35 cellular contexts compared by ENCODE assay signal in the genomic region with DNA sequence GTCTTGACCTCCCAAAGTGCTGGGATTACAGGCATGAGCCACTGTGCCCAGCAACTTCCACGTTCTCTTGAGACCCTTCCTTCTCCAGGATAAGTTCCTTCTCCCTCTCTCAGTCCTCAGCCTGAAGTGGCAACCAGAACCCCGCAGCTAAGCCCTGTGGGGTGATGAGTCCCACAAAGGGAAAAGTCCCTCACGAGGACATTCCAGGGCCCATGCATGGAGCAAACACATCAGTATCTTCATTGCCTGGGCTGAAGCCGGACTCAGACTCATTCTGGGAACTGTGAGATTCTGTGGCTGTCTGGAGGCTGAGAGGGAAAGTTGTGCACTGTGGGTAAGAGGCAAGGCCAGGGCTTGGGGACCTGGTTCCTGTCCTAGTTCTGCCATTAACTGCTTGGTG.
"Had no signal": no experiment of that assay in that cellular context is flagged by ENCODE, and none has a peak within 500 bp of the region (broad histone marks: within the 10 kb centered on the region; RNA-seq: fewer than 3 reads in every experiment).

No MANE protein-coding gene starts in this region.

- H3K27ac Mint-ChIP-seq: activated CD4-positive, alpha-beta memory T cell treated with anti-CD3 and anti-CD28 coated beads, Interleukin-2, amount 10 ng/mL, durations not matched to agents 7 days and 5 days; activated CD4-positive, alpha-beta T cell treated with anti-CD3 and anti-CD28 coated beads for 36 hours; activated CD4-positive, alpha-beta T cell treated with anti-CD3 and anti-CD28 coated beads, Interleukin-2, amount 10 ng/mL, durations not matched to agents 7 days and 5 days; activated CD8-positive, alpha-beta memory T cell treated with anti-CD3 and anti-CD28 coated beads, Interleukin-2, amount 10 ng/mL, durations not matched to agents 7 days and 5 days; activated CD8-positive, alpha-beta T cell treated with anti-CD3 and anti-CD28 coated beads, Interleukin-2, amount 10 ng/mL, durations not matched to agents 7 days and 5 days; activated naive CD4-positive, alpha-beta T cell treated with anti-CD3 and anti-CD28 coated beads, Interleukin-2, amount 10 ng/mL, durations not matched to agents 7 days and 5 days; activated naive CD4-positive, alpha-beta T cell treated with anti-CD3 and anti-CD28 coated beads, Interleukin-2, amount 50 U/mL, for 24 hours; activated naive CD8-positive, alpha-beta T cell; activated naive CD8-positive, alpha-beta T cell treated with anti-CD3 and anti-CD28 coated beads, Interleukin-2, amount 10 ng/mL, durations not matched to agents 7 days and 5 days; activated naive CD8-positive, alpha-beta T cell treated with anti-CD3 and anti-CD28 coated beads, Interleukin-2, amount 50 U/mL, for 24 hours; activated T-cell treated with anti-CD3 and anti-CD28 coated beads, Interleukin-2, amount 50 U/mL, for 24 hours; T-helper 1 cell treated with Interleukin-12 subunit alpha and Interleukin-12 subunit beta and Interleukin-4 antibody, amounts not matched to agents 30 μg/mL and 1 μg/mL, for 36 hours; T-helper 2 cell treated with Interferon-gamma antibody and Interleukin-4, amounts not matched to agents 5 μg/mL and 100 μg/mL, for 36 hours; WTC11 had no signal

- H3K27me3 ChIP-seq: ascending aorta had no signal

- H3K4me1 Mint-ChIP-seq: activated CD4-positive, alpha-beta memory T cell treated with anti-CD3 and anti-CD28 coated beads, Interleukin-2, amount 10 ng/mL, durations not matched to agents 7 days and 5 days; activated CD4-positive, alpha-beta T cell treated with anti-CD3 and anti-CD28 coated beads for 36 hours; activated CD4-positive, alpha-beta T cell treated with anti-CD3 and anti-CD28 coated beads, Interleukin-2, amount 10 ng/mL, durations not matched to agents 7 days and 5 days; activated CD8-positive, alpha-beta memory T cell treated with anti-CD3 and anti-CD28 coated beads, Interleukin-2, amount 10 ng/mL, durations not matched to agents 7 days and 5 days; activated naive CD4-positive, alpha-beta T cell treated with anti-CD3 and anti-CD28 coated beads, Interleukin-2, amount 10 ng/mL, durations not matched to agents 7 days and 5 days; activated naive CD4-positive, alpha-beta T cell treated with anti-CD3 and anti-CD28 coated beads, Interleukin-2, amount 50 U/mL, for 24 hours; activated naive CD8-positive, alpha-beta T cell treated with anti-CD3 and anti-CD28 coated beads, Interleukin-2, amount 10 ng/mL, durations not matched to agents 7 days and 5 days; activated naive CD8-positive, alpha-beta T cell treated with anti-CD3 and anti-CD28 coated beads, Interleukin-2, amount 50 U/mL, for 24 hours had no signal

- H3K9me3 ChIP-seq: ascending aorta had no signal

- H3K36me3 ChIP-seq: ascending aorta, cardiac muscle cell, WERI-Rb-1 had no signal

- H3K27me3 Mint-ChIP-seq: activated CD4-positive, alpha-beta memory T cell treated with anti-CD3 and anti-CD28 coated beads, Interleukin-2, amount 10 ng/mL, durations not matched to agents 7 days and 5 days; activated CD4-positive, alpha-beta T cell treated with anti-CD3 and anti-CD28 coated beads, Interleukin-2, amount 10 ng/mL, durations not matched to agents 7 days and 5 days; activated CD8-positive, alpha-beta memory T cell treated with anti-CD3 and anti-CD28 coated beads, Interleukin-2, amount 10 ng/mL, durations not matched to agents 7 days and 5 days; activated naive CD8-positive, alpha-beta T cell treated with anti-CD3 and anti-CD28 coated beads, Interleukin-2, amount 10 ng/mL, durations not matched to agents 7 days and 5 days had no signal

- H3K4me3 ChIP-seq: ascending aorta, cardiac muscle cell had no signal

- H3K27ac ChIP-seq: ascending aorta, cardiac muscle cell, WERI-Rb-1 had no signal

- H3K4me3 Mint-ChIP-seq: activated CD4-positive, alpha-beta memory T cell treated with anti-CD3 and anti-CD28 coated beads, Interleukin-2, amount 10 ng/mL, durations not matched to agents 7 days and 5 days; activated CD4-positive, alpha-beta T cell treated with anti-CD3 and anti-CD28 coated beads for 36 hours; activated CD4-positive, alpha-beta T cell treated with anti-CD3 and anti-CD28 coated beads, Interleukin-2, amount 10 ng/mL, durations not matched to agents 7 days and 5 days; activated CD8-positive, alpha-beta memory T cell treated with anti-CD3 and anti-CD28 coated beads, Interleukin-2, amount 10 ng/mL, durations not matched to agents 7 days and 5 days; activated CD8-positive, alpha-beta T cell treated with anti-CD3 and anti-CD28 coated beads, Interleukin-2, amount 10 ng/mL, durations not matched to agents 7 days and 5 days; activated naive CD4-positive, alpha-beta T cell treated with anti-CD3 and anti-CD28 coated beads, Interleukin-2, amount 10 ng/mL, durations not matched to agents 7 days and 5 days; activated naive CD4-positive, alpha-beta T cell treated with anti-CD3 and anti-CD28 coated beads, Interleukin-2, amount 50 U/mL, for 24 hours; activated naive CD8-positive, alpha-beta T cell; activated naive CD8-positive, alpha-beta T cell treated with anti-CD3 and anti-CD28 coated beads, Interleukin-2, amount 10 ng/mL, durations not matched to agents 7 days and 5 days; activated naive CD8-positive, alpha-beta T cell treated with anti-CD3 and anti-CD28 coated beads, Interleukin-2, amount 50 U/mL, for 24 hours; activated T-cell treated with anti-CD3 and anti-CD28 coated beads, Interleukin-2, amount 50 U/mL, for 24 hours; brain; T-helper 1 cell treated with Interleukin-12 subunit alpha and Interleukin-12 subunit beta and Interleukin-4 antibody, amounts not matched to agents 30 μg/mL and 1 μg/mL, for 36 hours; T-helper 2 cell treated with Interferon-gamma antibody and Interleukin-4, amounts not matched to agents 5 μg/mL and 100 μg/mL, for 36 hours; WTC11 had no signal

- ATAC-seq: activated CD4-positive, alpha-beta T cell treated with anti-CD3 and anti-CD28 coated beads for 36 hours; activated CD4-positive, CD25-positive, alpha-beta regulatory T cell treated with anti-CD3 and anti-CD28 coated beads, Interleukin-2, amount 50 U/mL, for 24 hours; activated CD8-positive, alpha-beta memory T cell treated with anti-CD3 and anti-CD28 coated beads, Interleukin-2, amount 10 ng/mL, durations not matched to agents 7 days and 5 days; activated CD8-positive, alpha-beta T cell treated with anti-CD3 and anti-CD28 coated beads, Interleukin-2, amount 10 ng/mL, durations not matched to agents 7 days and 5 days; activated naive CD8-positive, alpha-beta T cell treated with anti-CD3 and anti-CD28 coated beads, Interleukin-2, amount 50 U/mL, for 24 hours; WTC11 had no signal

- H3K4me1 ChIP-seq: ascending aorta had no signal

- DNase-seq: activated CD4-positive, alpha-beta memory T cell treated with anti-CD3 and anti-CD28 coated beads, Interleukin-2, amount 10 ng/mL, durations not matched to agents 7 days and 5 days; activated CD4-positive, alpha-beta T cell treated with anti-CD3 and anti-CD28 coated beads for 1 hour; activated CD4-positive, alpha-beta T cell treated with anti-CD3 and anti-CD28 coated beads for 36 hours; activated CD4-positive, alpha-beta T cell treated with anti-CD3 and anti-CD28 coated beads for 48 hours; activated CD4-positive, alpha-beta T cell treated with anti-CD3 and anti-CD28 coated beads, Interleukin-2, amount 10 ng/mL, durations not matched to agents 7 days and 5 days; activated CD4-positive, alpha-beta T cell treated with anti-CD3 and anti-CD28 coated beads, Interleukin-2, amount 50 U/mL, for 48 hours; activated CD4-positive, CD25-positive, alpha-beta regulatory T cell; activated CD8-positive, alpha-beta memory T cell treated with anti-CD3 and anti-CD28 coated beads for 24 hours; activated CD8-positive, alpha-beta memory T cell treated with anti-CD3 and anti-CD28 coated beads, Interleukin-2, amount 10 ng/mL, durations not matched to agents 7 days and 5 days; activated CD8-positive, alpha-beta memory T cell treated with anti-CD3 and anti-CD28 coated beads, Interleukin-2, amount 50 U/mL, for 48 hours; activated CD8-positive, alpha-beta T cell treated with anti-CD3 and anti-CD28 coated beads, Interleukin-2, amount 10 ng/mL, durations not matched to agents 7 days and 5 days; activated effector memory CD4-positive, alpha-beta T cell treated with anti-CD3 and anti-CD28 coated beads, Interleukin-2, amount 50 U/mL, for 16 hours; activated naive CD4-positive, alpha-beta T cell treated with anti-CD3 and anti-CD28 coated beads, Interleukin-2, amount 10 ng/mL, durations not matched to agents 7 days and 5 days; activated naive CD4-positive, alpha-beta T cell treated with Interleukin-2 at 50 U/mL for 16 hours; activated naive CD8-positive, alpha-beta T cell treated with anti-CD3 and anti-CD28 coated beads, Interleukin-2, amount 10 ng/mL, durations not matched to agents 7 days and 5 days; activated naive CD8-positive, alpha-beta T cell treated with anti-CD3 and anti-CD28 coated beads, Interleukin-2, amount 50 U/mL, for 24 hours; activated T-cell treated with anti-CD3 and anti-CD28 coated beads, Interleukin-2, amount 50 U/mL, for 24 hours; activated T-cell treated with anti-CD3 and anti-CD28 coated beads, Interleukin-2, amount 50 U/mL, for 48 hours; amygdala; anterior cingulate cortex; caudate nucleus; SW 1271; T-helper 1 cell; T-helper 2 cell; T-helper 9 cell; WERI-Rb-1 had no signal

- H3K36me3 Mint-ChIP-seq: activated CD8-positive, alpha-beta memory T cell treated with anti-CD3 and anti-CD28 coated beads, Interleukin-2, amount 10 ng/mL, durations not matched to agents 7 days and 5 days; activated naive CD4-positive, alpha-beta T cell treated with anti-CD3 and anti-CD28 coated beads, Interleukin-2, amount 10 ng/mL, durations not matched to agents 7 days and 5 days; activated naive CD4-positive, alpha-beta T cell treated with anti-CD3 and anti-CD28 coated beads, Interleukin-2, amount 50 U/mL, for 24 hours; activated naive CD8-positive, alpha-beta T cell; activated naive CD8-positive, alpha-beta T cell treated with anti-CD3 and anti-CD28 coated beads, Interleukin-2, amount 10 ng/mL, durations not matched to agents 7 days and 5 days; brain had no signal
